2 cellular contexts compared by ENCODE assay signal in the genomic region with DNA sequence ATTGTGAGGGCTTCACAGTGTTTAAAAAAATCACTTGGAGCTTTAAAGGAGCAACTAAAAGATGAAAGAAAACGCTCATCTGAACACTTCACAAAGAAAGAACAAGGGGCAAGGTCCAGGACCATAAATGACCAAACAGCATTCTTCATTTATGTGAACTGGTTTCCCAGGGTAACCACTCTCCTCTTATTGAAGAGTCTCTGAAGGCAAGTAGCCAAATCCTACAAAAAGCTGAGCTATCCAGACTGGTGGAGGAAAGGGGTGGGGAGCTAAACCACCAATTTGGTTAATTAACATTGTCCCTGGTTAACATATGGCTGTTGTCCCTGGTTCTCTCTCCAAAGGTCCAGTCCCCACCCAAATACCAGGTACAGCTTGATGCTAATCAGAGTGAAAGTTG.
TF ChIP-seq lines count a peak whose summit lies in the region.

No MANE protein-coding gene starts in this region.

TF ChIP-seq in WTC11, 78 proteins besides CTCF, POLR2A, EP300 and RAD21 (continued from another document):
- TF ChIP-seq, protein P1, sequence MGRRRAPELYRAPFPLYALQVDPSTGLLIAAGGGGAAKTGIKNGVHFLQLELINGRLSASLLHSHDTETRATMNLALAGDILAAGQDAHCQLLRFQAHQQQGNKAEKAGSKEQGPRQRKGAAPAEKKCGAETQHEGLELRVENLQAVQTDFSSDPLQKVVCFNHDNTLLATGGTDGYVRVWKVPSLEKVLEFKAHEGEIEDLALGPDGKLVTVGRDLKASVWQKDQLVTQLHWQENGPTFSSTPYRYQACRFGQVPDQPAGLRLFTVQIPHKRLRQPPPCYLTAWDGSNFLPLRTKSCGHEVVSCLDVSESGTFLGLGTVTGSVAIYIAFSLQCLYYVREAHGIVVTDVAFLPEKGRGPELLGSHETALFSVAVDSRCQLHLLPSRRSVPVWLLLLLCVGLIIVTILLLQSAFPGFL (CRISPR knock-in tag; IDR thresholded peaks at IDR 0.05; ENCODE audit: borderline replicate concordance) = no peak
- no peak for TF ChIP-seq TEAD4 (CRISPR knock-in tag; IDR thresholded peaks at IDR 0.05)
- no peak for TF ChIP-seq KAT7 (CRISPR knock-in tag; IDR thresholded peaks at IDR 0.05; ENCODE audit: borderline replicate concordance)
- TF ChIP-seq, protein P2, sequence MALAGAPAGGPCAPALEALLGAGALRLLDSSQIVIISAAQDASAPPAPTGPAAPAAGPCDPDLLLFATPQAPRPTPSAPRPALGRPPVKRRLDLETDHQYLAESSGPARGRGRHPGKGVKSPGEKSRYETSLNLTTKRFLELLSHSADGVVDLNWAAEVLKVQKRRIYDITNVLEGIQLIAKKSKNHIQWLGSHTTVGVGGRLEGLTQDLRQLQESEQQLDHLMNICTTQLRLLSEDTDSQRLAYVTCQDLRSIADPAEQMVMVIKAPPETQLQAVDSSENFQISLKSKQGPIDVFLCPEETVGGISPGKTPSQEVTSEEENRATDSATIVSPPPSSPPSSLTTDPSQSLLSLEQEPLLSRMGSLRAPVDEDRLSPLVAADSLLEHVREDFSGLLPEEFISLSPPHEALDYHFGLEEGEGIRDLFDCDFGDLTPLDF (CRISPR knock-in tag; IDR thresholded peaks at IDR 0.05) = no peak
- TF ChIP-seq, protein P3, sequence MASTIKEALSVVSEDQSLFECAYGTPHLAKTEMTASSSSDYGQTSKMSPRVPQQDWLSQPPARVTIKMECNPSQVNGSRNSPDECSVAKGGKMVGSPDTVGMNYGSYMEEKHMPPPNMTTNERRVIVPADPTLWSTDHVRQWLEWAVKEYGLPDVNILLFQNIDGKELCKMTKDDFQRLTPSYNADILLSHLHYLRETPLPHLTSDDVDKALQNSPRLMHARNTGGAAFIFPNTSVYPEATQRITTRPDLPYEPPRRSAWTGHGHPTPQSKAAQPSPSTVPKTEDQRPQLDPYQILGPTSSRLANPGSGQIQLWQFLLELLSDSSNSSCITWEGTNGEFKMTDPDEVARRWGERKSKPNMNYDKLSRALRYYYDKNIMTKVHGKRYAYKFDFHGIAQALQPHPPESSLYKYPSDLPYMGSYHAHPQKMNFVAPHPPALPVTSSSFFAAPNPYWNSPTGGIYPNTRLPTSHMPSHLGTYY (CRISPR knock-in tag; IDR thresholded peaks at IDR 0.05) = no peak
- TF ChIP-seq OVOL2 (CRISPR knock-in tag; IDR thresholded peaks at IDR 0.05; ENCODE audit: borderline replicate concordance) = no peak
- no peak for TF ChIP-seq ZNF317 (CRISPR knock-in tag; IDR thresholded peaks at IDR 0.05; ENCODE audit: borderline replicate concordance, low read depth)
- TF ChIP-seq ZNF263 (CRISPR knock-in tag; IDR thresholded peaks at IDR 0.05; ENCODE audit: low read depth) = no peak
- TF ChIP-seq, protein P4, sequence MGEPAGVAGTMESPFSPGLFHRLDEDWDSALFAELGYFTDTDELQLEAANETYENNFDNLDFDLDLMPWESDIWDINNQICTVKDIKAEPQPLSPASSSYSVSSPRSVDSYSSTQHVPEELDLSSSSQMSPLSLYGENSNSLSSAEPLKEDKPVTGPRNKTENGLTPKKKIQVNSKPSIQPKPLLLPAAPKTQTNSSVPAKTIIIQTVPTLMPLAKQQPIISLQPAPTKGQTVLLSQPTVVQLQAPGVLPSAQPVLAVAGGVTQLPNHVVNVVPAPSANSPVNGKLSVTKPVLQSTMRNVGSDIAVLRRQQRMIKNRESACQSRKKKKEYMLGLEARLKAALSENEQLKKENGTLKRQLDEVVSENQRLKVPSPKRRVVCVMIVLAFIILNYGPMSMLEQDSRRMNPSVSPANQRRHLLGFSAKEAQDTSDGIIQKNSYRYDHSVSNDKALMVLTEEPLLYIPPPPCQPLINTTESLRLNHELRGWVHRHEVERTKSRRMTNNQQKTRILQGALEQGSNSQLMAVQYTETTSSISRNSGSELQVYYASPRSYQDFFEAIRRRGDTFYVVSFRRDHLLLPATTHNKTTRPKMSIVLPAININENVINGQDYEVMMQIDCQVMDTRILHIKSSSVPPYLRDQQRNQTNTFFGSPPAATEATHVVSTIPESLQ (CRISPR knock-in tag; IDR thresholded peaks at IDR 0.05) = no peak
- TF ChIP-seq RELA (CRISPR knock-in tag; IDR thresholded peaks at IDR 0.05; ENCODE audit: borderline replicate concordance) = no peak
TF ChIP-seq in WTC11: peak in this region for 0.

TF ChIP-seq in SK-N-SH treated with all-trans-retinoic acid at 6 μM for 48 hours, 23 proteins besides CTCF, POLR2A, EP300 and RAD21 (continued from another document):
- TF ChIP-seq PPARA (CRISPR knock-in tag; IDR thresholded peaks at IDR 0.05; ENCODE audit: borderline replicate concordance) (no peak), ZNF70 (CRISPR knock-in tag; IDR thresholded peaks at IDR 0.05) (no peak), ARNTL (CRISPR knock-in tag; IDR thresholded peaks at IDR 0.05; ENCODE audit: borderline replicate concordance, low read depth) (no peak), CSDC2 (CRISPR knock-in tag; IDR thresholded peaks at IDR 0.05) (no peak), ZFP3 (CRISPR knock-in tag; IDR thresholded peaks at IDR 0.05) (no peak), SNAI2 (CRISPR knock-in tag; IDR thresholded peaks at IDR 0.05) (no peak), GLIS3 (CRISPR knock-in tag; IDR thresholded peaks at IDR 0.05) (no peak), ZNF565 (CRISPR knock-in tag; conservative IDR thresholded peaks at IDR 0.05; ENCODE audit: low read depth) (no peak), TOX (CRISPR knock-in tag; IDR thresholded peaks at IDR 0.05; ENCODE audit: borderline replicate concordance) (no peak)
- TF ChIP-seq, protein P5, sequence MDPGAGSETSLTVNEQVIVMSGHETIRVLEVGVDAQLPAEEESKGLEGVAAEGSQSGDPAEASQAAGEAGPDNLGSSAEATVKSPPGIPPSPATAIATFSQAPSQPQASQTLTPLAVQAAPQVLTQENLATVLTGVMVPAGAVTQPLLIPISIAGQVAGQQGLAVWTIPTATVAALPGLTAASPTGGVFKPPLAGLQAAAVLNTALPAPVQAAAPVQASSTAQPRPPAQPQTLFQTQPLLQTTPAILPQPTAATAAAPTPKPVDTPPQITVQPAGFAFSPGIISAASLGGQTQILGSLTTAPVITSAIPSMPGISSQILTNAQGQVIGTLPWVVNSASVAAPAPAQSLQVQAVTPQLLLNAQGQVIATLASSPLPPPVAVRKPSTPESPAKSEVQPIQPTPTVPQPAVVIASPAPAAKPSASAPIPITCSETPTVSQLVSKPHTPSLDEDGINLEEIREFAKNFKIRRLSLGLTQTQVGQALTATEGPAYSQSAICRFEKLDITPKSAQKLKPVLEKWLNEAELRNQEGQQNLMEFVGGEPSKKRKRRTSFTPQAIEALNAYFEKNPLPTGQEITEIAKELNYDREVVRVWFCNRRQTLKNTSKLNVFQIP (CRISPR knock-in tag; IDR thresholded peaks at IDR 0.05; ENCODE audit: borderline replicate concordance, low read depth) = no peak
- TF ChIP-seq, protein P6, sequence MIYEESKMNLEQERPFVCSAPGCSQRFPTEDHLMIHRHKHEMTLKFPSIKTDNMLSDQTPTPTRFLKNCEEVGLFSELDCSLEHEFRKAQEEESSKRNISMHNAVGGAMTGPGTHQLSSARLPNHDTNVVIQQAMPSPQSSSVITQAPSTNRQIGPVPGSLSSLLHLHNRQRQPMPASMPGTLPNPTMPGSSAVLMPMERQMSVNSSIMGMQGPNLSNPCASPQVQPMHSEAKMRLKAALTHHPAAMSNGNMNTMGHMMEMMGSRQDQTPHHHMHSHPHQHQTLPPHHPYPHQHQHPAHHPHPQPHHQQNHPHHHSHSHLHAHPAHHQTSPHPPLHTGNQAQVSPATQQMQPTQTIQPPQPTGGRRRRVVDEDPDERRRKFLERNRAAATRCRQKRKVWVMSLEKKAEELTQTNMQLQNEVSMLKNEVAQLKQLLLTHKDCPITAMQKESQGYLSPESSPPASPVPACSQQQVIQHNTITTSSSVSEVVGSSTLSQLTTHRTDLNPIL (CRISPR knock-in tag; IDR thresholded peaks at IDR 0.05; ENCODE audit: low read depth) = no peak
- TF ChIP-seq, protein P7, sequence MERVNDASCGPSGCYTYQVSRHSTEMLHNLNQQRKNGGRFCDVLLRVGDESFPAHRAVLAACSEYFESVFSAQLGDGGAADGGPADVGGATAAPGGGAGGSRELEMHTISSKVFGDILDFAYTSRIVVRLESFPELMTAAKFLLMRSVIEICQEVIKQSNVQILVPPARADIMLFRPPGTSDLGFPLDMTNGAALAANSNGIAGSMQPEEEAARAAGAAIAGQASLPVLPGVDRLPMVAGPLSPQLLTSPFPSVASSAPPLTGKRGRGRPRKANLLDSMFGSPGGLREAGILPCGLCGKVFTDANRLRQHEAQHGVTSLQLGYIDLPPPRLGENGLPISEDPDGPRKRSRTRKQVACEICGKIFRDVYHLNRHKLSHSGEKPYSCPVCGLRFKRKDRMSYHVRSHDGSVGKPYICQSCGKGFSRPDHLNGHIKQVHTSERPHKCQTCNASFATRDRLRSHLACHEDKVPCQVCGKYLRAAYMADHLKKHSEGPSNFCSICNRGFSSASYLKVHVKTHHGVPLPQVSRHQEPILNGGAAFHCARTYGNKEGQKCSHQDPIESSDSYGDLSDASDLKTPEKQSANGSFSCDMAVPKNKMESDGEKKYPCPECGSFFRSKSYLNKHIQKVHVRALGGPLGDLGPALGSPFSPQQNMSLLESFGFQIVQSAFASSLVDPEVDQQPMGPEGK (CRISPR knock-in tag; IDR thresholded peaks at IDR 0.05; ENCODE audit: borderline replicate concordance) = no peak
TF ChIP-seq in SK-N-SH treated with all-trans-retinoic acid at 6 μM for 48 hours: peak in this region for 0.
